In the genomic region with DNA sequence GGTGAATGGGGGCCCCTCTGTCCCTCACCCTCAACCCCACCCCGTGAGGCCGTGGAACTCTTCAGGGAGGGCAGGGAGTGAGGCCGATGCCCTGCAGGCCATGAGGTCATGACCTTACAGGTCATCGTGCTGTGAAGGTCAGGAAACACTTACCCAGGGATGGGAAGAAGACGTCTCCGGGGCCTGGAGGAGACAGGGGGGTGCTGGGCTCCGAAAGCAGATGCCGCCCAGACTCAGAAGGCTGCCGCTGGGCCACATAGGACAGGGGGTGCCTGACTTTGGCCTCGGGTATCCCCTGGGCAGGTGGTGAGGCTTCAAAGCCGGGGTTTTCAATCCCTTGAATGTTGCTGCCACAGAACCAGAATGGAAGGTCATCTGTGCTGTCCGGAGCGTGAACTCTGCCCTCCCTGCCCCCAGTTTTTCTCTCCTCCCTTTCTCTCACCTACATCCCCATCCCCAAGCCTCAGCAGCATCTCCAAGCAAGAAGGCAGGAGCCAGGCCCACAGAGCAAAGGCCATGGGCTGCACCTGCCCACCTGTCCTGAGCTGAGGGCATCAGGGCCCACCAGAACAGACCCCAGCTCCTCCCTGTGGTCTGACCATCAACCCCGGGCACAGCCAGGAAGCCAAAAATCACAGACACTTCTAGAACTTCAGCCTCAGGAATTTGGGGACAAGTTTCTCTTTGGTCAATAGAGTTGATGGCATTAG, we compare ENCODE assay signal across 14 cellular contexts. TPM values are rescaled to one million over a fixed set of nuclear protein-coding genes. Genes with fewer than 3 reads are reported as not detected.
A peak's percentile ranks its signal among the peaks of the same experiment; 100 is the strongest.
DNase-seq lines count a peak whose midpoint lies in the region; ATAC-seq and TF ChIP-seq lines count a peak whose summit lies in the region.
"Had no signal": no experiment of that assay in that cellular context is flagged by ENCODE, and none has a peak within 500 bp of the region (broad histone marks: within the 10 kb centered on the region; RNA-seq: fewer than 3 reads in every experiment).

No MANE protein-coding gene starts in this region.

- H3K27ac Mint-ChIP-seq in activated naive CD4-positive, alpha-beta T cell treated with anti-CD3 and anti-CD28 coated beads, Interleukin-2, amount 50 U/mL, for 24 hours, result peak overlapping the region; percentile 91
- H3K27ac Mint-ChIP-seq in activated T-helper 17 cell treated with anti-CD3 and anti-CD28 coated beads, Interleukin-2, amount 50 U/mL, for 72 hours, result peak overlapping the region; percentile 84

- WGBS in transverse colon (ENCODE audit: low coverage in 1 of 2), 2 donors, result 79% methylated on average over 14 of the region's 14 CpGs; no CpG with 5 or more reads in 1 of the 2 donors
- WGBS in adrenal gland, 4 donors, result 77 to 81% (median 79%) methylated on average over 3 to 14 of the region's 14 CpGs

- H3K36me3 Mint-ChIP-seq in activated naive CD4-positive, alpha-beta T cell treated with anti-CD3 and anti-CD28 coated beads, Interleukin-2, amount 50 U/mL, for 24 hours, result peaks cover 29% of the 10 kb centered on the region
- H3K36me3 Mint-ChIP-seq in activated T-helper 17 cell treated with anti-CD3 and anti-CD28 coated beads, Interleukin-2, amount 50 U/mL, for 72 hours (ENCODE audit: low read depth), result peaks cover 94% of the 10 kb centered on the region

- TF ChIP-seq EP300 in transverse colon (IDR thresholded peaks at IDR 0.05; ENCODE audit: low read depth), result no peak

- in situ Hi-C loops in transverse colon (cut with MboI; ENCODE audit: low pct_ligation_motif_present in 1 of 4, low pct_unique_long_range_greater_than_20kb in 1 of 4, low sequenced_read_pairs in 3 of 4), result no loop called here

- no peaks in the 10 kb centered on the region for H3K27me3 Mint-ChIP-seq in activated naive CD4-positive, alpha-beta T cell treated with anti-CD3 and anti-CD28 coated beads, Interleukin-2, amount 50 U/mL, for 24 hours
- H3K27me3 Mint-ChIP-seq in activated T-helper 17 cell treated with anti-CD3 and anti-CD28 coated beads, Interleukin-2, amount 50 U/mL, for 72 hours, result no peaks in the 10 kb centered on the region

- H3K4me3 Mint-ChIP-seq in activated naive CD4-positive, alpha-beta T cell treated with anti-CD3 and anti-CD28 coated beads, Interleukin-2, amount 50 U/mL, for 24 hours, result peak overlapping the region; percentile 45
- H3K4me3 Mint-ChIP-seq in activated T-helper 17 cell treated with anti-CD3 and anti-CD28 coated beads, Interleukin-2, amount 50 U/mL, for 72 hours, result peak overlapping the region; percentile 53

- H3K4me1 ChIP-seq in transverse colon (peaks cover 46 to 81% (median 55%) of the 10 kb centered on the region in 4 donors), adrenal gland (replicated peaks in 1 of 2) (peaks cover 28 to 31% of the 10 kb centered on the region in 2 donors)

- no peak for TF ChIP-seq CTCF in transverse colon (IDR thresholded peaks at IDR 0.05)
- no peak for TF ChIP-seq CTCF in adrenal gland (IDR thresholded peaks at IDR 0.05)

- no peak for DNase-seq in activated naive CD4-positive, alpha-beta T cell treated with Interleukin-2 at 50 U/mL for 16 hours
- DNase-seq in transverse colon (no peak), adrenal gland (no peak)
- DNase-seq in stimulated activated CD8-positive, alpha-beta memory T cell treated with anti-CD3 and anti-CD28 coated beads, Interleukin-4, amount 100 ng/mL, for 48 hours, result no peak
- DNase-seq: head of caudate nucleus, NCI-H2107, RPMI8226 had no signal

- TF ChIP-seq POLR2A in transverse colon (IDR thresholded peaks at IDR 0.05) (no peak), adrenal gland (IDR thresholded peaks at IDR 0.05) (no peak)

- peaks cover 93% of the 10 kb centered on the region for H3K4me1 Mint-ChIP-seq in activated naive CD4-positive, alpha-beta T cell treated with anti-CD3 and anti-CD28 coated beads, Interleukin-2, amount 50 U/mL, for 24 hours
- peaks cover 71% of the 10 kb centered on the region for H3K4me1 Mint-ChIP-seq in activated T-helper 17 cell treated with anti-CD3 and anti-CD28 coated beads, Interleukin-2, amount 50 U/mL, for 72 hours

- H3K9me3 ChIP-seq in transverse colon (no peaks in the 10 kb centered on the region), adrenal gland (replicated peaks in 1 of 3) (no peaks in the 10 kb centered on the region)

- ATAC-seq in activated T-helper 17 cell treated with anti-CD3 and anti-CD28 coated beads, Interleukin-2, amount 50 U/mL, for 72 hours (replicated peaks), result no peak
- ATAC-seq in GM19452 (IDR thresholded peaks at IDR 0.05; ENCODE audit: unreplicated experiment), result no peak
- ATAC-seq: left lobe of liver had no signal

- H3K27me3 ChIP-seq in layer of hippocampus (ENCODE audit: control insufficient read depth, insufficient read depth, low read length) (no peaks in the 10 kb centered on the region), transverse colon (no peaks in the 10 kb centered on the region), adrenal gland (no peaks in the 10 kb centered on the region)

- H3K4me3 ChIP-seq in transverse colon, result no peak overlapping the region
- H3K4me3 ChIP-seq in adrenal gland, result no peak overlapping the region

- intact Hi-C loops in transverse colon (cut with DNase I; ENCODE audit: low total_unique reads) (no loop called here), adrenal gland (cut with DNase I) (no loop called here)

- no peaks in the 10 kb centered on the region for H3K9me3 Mint-ChIP-seq in activated naive CD4-positive, alpha-beta T cell treated with anti-CD3 and anti-CD28 coated beads, Interleukin-2, amount 50 U/mL, for 24 hours
- no peaks in the 10 kb centered on the region for H3K9me3 Mint-ChIP-seq in activated T-helper 17 cell treated with anti-CD3 and anti-CD28 coated beads, Interleukin-2, amount 50 U/mL, for 72 hours

- H3K27ac ChIP-seq in layer of hippocampus (ENCODE audit: low read depth, low read length) (peak overlapping the region; percentile 77), transverse colon (peak overlapping the region; percentile 56 to 84 (median 78)), adrenal gland (peak overlapping the region in 1 of 5 donors; percentile 80)

- H3K36me3 ChIP-seq in transverse colon, result no peaks in the 10 kb centered on the region
- peaks cover 0 to 17% of the 10 kb centered on the region in 2 donors for H3K36me3 ChIP-seq in adrenal gland (replicated peaks in 1 of 2)

RNA-seq across cellular contexts. Expression of a gene that starts 21.6 kb away (rescaled TPM):
- total RNA-seq in activated T-helper 17 cell treated with anti-CD3 and anti-CD28 coated beads, Interleukin-2, amount 50 U/mL, for 72 hours, result 100 to 1,000 TPM in 1 of 2 donors, 10 to 100 TPM in 1; 27.9 to 125 TPM
- 10 to 100 TPM; 54.3 to 77.0 (median 61.6) TPM for total RNA-seq in transverse colon
- total RNA-seq in adrenal gland, result 10 to 100 TPM; 14.1 to 71.7 (median 41.5) TPM
- polyA plus RNA-seq in adrenal gland, result 10 to 100 TPM; 10.8 to 17.1 (median 15.3) TPM

RNA-seq across cellular contexts. Expression of a gene that starts 32.1 kb away (rescaled TPM):
- total RNA-seq in activated T-helper 17 cell treated with anti-CD3 and anti-CD28 coated beads, Interleukin-2, amount 50 U/mL, for 72 hours, result 1 to 10 TPM in 1 of 2 donors, under 1 TPM in 1; 0.04 to 1.0 TPM
- under 1 TPM in 1 of 4 donors, not detected in 3; 0.16 TPM for total RNA-seq in transverse colon
- total RNA-seq in adrenal gland, result under 1 TPM in 6 of 8 donors, not detected in 2; 0.07 to 0.48 (median 0.11) TPM
- polyA plus RNA-seq in adrenal gland, result under 1 TPM; 0.07 to 0.08 (median 0.07) TPM
- total RNA-seq: chondrocyte, epithelial cell of proximal tubule, left lobe of liver had no signal
